ENCODE assay signal across 23 cellular contexts in the genomic region with DNA sequence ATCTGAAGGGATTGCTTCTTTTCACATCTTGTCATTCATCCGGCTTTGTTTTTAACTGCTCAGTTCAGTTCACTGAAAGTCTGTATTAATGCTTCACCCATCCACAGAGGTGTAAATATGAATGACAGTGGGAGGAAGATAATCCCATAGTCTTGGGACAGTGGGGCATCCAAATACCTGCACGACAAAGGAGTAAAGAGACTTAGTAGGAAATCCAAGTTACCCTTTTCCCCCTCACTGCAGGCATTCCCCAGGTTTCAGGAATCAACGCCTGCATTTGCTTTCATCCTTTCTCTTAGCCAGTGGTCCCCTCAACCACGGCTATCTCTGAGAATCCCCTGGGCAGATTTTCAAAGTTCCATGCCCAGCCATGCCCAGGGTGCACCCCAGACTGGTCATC.
"Had no signal": no experiment of that assay in that cellular context is flagged by ENCODE, and none has a peak within 500 bp of the region (broad histone marks: within the 10 kb centered on the region; RNA-seq: fewer than 3 reads in every experiment).

No MANE protein-coding gene starts in this region.

- H3K4me1 ChIP-seq: left lung, pancreas, psoas muscle, right atrium auricular region, spleen, upper lobe of left lung had no signal

- H2AFZ ChIP-seq: hepatocyte had no signal

- H3K36me3 ChIP-seq: left lung, pancreas, right atrium auricular region, spleen, thoracic aorta, upper lobe of left lung, WERI-Rb-1 had no signal

- DNase-seq: activated CD4-positive, alpha-beta T cell treated with anti-CD3 and anti-CD28 coated beads for 1 hour; activated naive CD4-positive, alpha-beta T cell treated with Interleukin-2 at 50 U/mL for 16 hours; activated naive CD8-positive, alpha-beta T cell treated with anti-CD3 and anti-CD28 coated beads for 36 hours; activated T-cell treated with anti-CD3 and anti-CD28 coated beads, Interleukin-2, amount 50 U/mL, for 1 hour; central memory CD4-positive, alpha-beta T cell; dermis blood vessel endothelial cell; effector CD8-positive, alpha-beta T cell; glutamatergic neuron; kidney glomerular epithelial cell; left lung; naive B cell; pancreas; psoas muscle; spleen; stimulated activated CD4-positive, alpha-beta T cell treated with anti-CD3 and anti-CD28 coated beads, Interleukin-4, amount 100 ng/mL, for 1 hour; stimulated activated naive CD4-positive, alpha-beta T cell treated with Interleukin-2 at 50 U/mL for 16 hours; upper lobe of left lung; WERI-Rb-1 had no signal

- H3K4me2 ChIP-seq: hepatocyte had no signal

- H3K79me2 ChIP-seq: hepatocyte had no signal

- H3K9me3 ChIP-seq: left lung, pancreas, psoas muscle, right atrium auricular region, spleen, thoracic aorta, upper lobe of left lung had no signal

- H3K27ac ChIP-seq: hepatocyte, left lung, pancreas, psoas muscle, right atrium auricular region, spleen, upper lobe of left lung, WERI-Rb-1 had no signal

- H3K27me3 ChIP-seq: hepatocyte, pancreas, right atrium auricular region, upper lobe of left lung had no signal

- H3K36me3 Mint-ChIP-seq: activated naive CD8-positive, alpha-beta T cell treated with anti-CD3 and anti-CD28 coated beads for 36 hours; naive B cell had no signal

- H3K4me3 Mint-ChIP-seq: activated naive CD8-positive, alpha-beta T cell treated with anti-CD3 and anti-CD28 coated beads for 36 hours; naive B cell; T-helper 2 cell treated with Interferon-gamma antibody and Interleukin-4, amounts not matched to agents 5 μg/mL and 100 μg/mL, for 36 hours had no signal

- H3K27ac Mint-ChIP-seq: activated naive CD8-positive, alpha-beta T cell treated with anti-CD3 and anti-CD28 coated beads for 36 hours; T-helper 2 cell treated with Interferon-gamma antibody and Interleukin-4, amounts not matched to agents 5 μg/mL and 100 μg/mL, for 36 hours had no signal

- H3K9me3 Mint-ChIP-seq: activated naive CD8-positive, alpha-beta T cell treated with anti-CD3 and anti-CD28 coated beads for 36 hours; naive B cell; T-helper 2 cell treated with Interferon-gamma antibody and Interleukin-4, amounts not matched to agents 5 μg/mL and 100 μg/mL, for 36 hours had no signal

- H3K4me3 ChIP-seq: hepatocyte, left lung, lung, pancreas, psoas muscle, right atrium auricular region, spleen, upper lobe of left lung had no signal
